ENCODE assay signal across 8 cellular contexts in genomic region chr4:140151700-140152014, GRCh38. TPM values are rescaled to one million over a fixed set of nuclear protein-coding genes. Genes with fewer than 3 reads are reported as not detected.
DNase-seq lines count a peak whose midpoint lies in the region; ATAC-seq, FAIRE-seq and TF ChIP-seq lines count a peak whose summit lies in the region.

No MANE protein-coding gene starts in this region.

- H3F3A ChIP-seq in smooth muscle cell (ENCODE audit: low read depth): peaks cover 27% of the 10 kb centered on the region

- H2AFZ ChIP-seq in keratinocyte (ENCODE audit: control insufficient read depth, low read length) (peak overlapping the region; percentile 91), smooth muscle cell (ENCODE audit: low read depth) (peak overlapping the region; percentile 58)

- H3K4me2 ChIP-seq in keratinocyte (ENCODE audit: control insufficient read depth, extremely low read depth, insufficient read depth, low read depth, low read length) (peak overlapping the region; percentile 99), smooth muscle cell (peak overlapping the region; percentile 94)

- H3K79me2 ChIP-seq in keratinocyte (ENCODE audit: control insufficient read depth, insufficient read depth, low read length) (no peaks in the 10 kb centered on the region), smooth muscle cell (ENCODE audit: low read depth) (peaks cover 34% of the 10 kb centered on the region)

- H3K27me3 Mint-ChIP-seq in chondrocyte (ENCODE audit: low read depth): no peaks in the 10 kb centered on the region

- dilution Hi-C loops in keratinocyte (cut with MboI; ENCODE audit: extremely low pct_ligation_motif_present, low sequenced_read_pairs): no loop called here

- H3K27me3 ChIP-seq in keratinocyte (ENCODE audit: control insufficient read depth, extremely low read depth, insufficient read depth, low read length) (peaks cover 5% of the 10 kb centered on the region), smooth muscle cell (ENCODE audit: low read depth) (no peaks in the 10 kb centered on the region)

- H4K20me1 ChIP-seq in keratinocyte (ENCODE audit: control insufficient read depth, extremely low read depth, insufficient read depth, low read length) (no peaks in the 10 kb centered on the region), smooth muscle cell (ENCODE audit: low read depth) (no peaks in the 10 kb centered on the region)

- peak; percentile 24 to 49 (median 36) for DNase-seq in activated CD4-positive, CD25-positive, alpha-beta regulatory T cell (lab: John Stamatoyannopoulos, UW)
- no peak for DNase-seq in activated CD4-positive, CD25-positive, alpha-beta regulatory T cell treated with anti-CD3 and anti-CD28 coated beads, Interleukin-2, amount 50 U/mL, for 72 hours
- DNase-seq in NCI-H2107 treated with DMSO at 0.1 percent for 48 hours (lab: John Stamatoyannopoulos, UW; ENCODE audit: unreplicated experiment) (peak; percentile 78), T1000 (lab: John Stamatoyannopoulos, UW) (peak; percentile 46), chondrocyte (ENCODE audit: low spot score) (no peak), keratinocyte (ENCODE audit: low read depth, low spot score) (no peak), smooth muscle cell (lab: John Stamatoyannopoulos, UW; ENCODE audit: unreplicated experiment) (peak; percentile 81)

- peaks cover 16% of the 10 kb centered on the region for H3K4me1 Mint-ChIP-seq in chondrocyte (ENCODE audit: low read depth)

- TF ChIP-seq CTCF in chondrocyte (IDR thresholded peaks at IDR 0.05) (no peak), keratinocyte (optimal IDR thresholded peaks at IDR 0.05 in 1 of 3, IDR thresholded peaks at IDR 0.05 in 1 of 3, conservative IDR thresholded peaks at IDR 0.05 in 1 of 3; ENCODE audit: extremely low read depth in 1 of 3, insufficient read depth in 2 of 3, low read length in 3 of 3) (no peak), smooth muscle cell (IDR thresholded peaks at IDR 0.05; ENCODE audit: borderline replicate concordance, insufficient read depth, poor library complexity, severe bottlenecking) (no peak)

- peak overlapping the region; percentile 66 for H3K27ac Mint-ChIP-seq in chondrocyte (ENCODE audit: unreplicated experiment)

- no peaks in the 10 kb centered on the region for H3K36me3 ChIP-seq in keratinocyte (ENCODE audit: control insufficient read depth in 2 of 2, extremely low read depth in 1 of 2, insufficient read depth in 2 of 2, low read length in 2 of 2)
- no peaks in the 10 kb centered on the region for H3K36me3 ChIP-seq in smooth muscle cell (ENCODE audit: low read depth)

- H3K9me1 ChIP-seq in keratinocyte (ENCODE audit: control insufficient read depth, extremely low read depth, insufficient read depth, low read length): no peaks in the 10 kb centered on the region

- H3K27ac ChIP-seq in keratinocyte (ENCODE audit: control insufficient read depth, insufficient read depth, low read length) (peak overlapping the region; percentile 47), smooth muscle cell (ENCODE audit: low read depth) (peak overlapping the region; percentile 94)

- H3K4me3 Mint-ChIP-seq in chondrocyte (ENCODE audit: unreplicated experiment): peak overlapping the region; percentile 81

- no peaks in the 10 kb centered on the region for H3K9me3 Mint-ChIP-seq in chondrocyte (ENCODE audit: low read depth)

- H3K4me1 ChIP-seq in keratinocyte (ENCODE audit: control insufficient read depth, extremely low read depth, insufficient read depth, low read length) (peaks cover 8% of the 10 kb centered on the region), smooth muscle cell (ENCODE audit: low read depth) (peaks cover 26% of the 10 kb centered on the region)

- H3K4me3 ChIP-seq in keratinocyte (ENCODE audit: control insufficient read depth in 2 of 3, extremely low read depth in 1 of 3, insufficient read depth in 2 of 3, low read depth in 1 of 3, low read length in 3 of 3) (peak overlapping the region; percentile 81 to 96 (median 93)), smooth muscle cell (peak overlapping the region; percentile 91)

- no peak for ATAC-seq in GM19455 (IDR thresholded peaks at IDR 0.05; ENCODE audit: unreplicated experiment)

- H3K9ac ChIP-seq in keratinocyte (ENCODE audit: control insufficient read depth, extremely low read depth, insufficient read depth, low read length): peak overlapping the region; percentile 78
- H3K9ac ChIP-seq in smooth muscle cell (ENCODE audit: low read depth): peak overlapping the region; percentile 92

- no peaks in the 10 kb centered on the region for H3K9me3 ChIP-seq in keratinocyte (ENCODE audit: control insufficient read depth, low read depth, low read length)
- no peaks in the 10 kb centered on the region for H3K9me3 ChIP-seq in smooth muscle cell (replicated peaks; ENCODE audit: low read depth)

- no peak for FAIRE-seq in keratinocyte (lab: Jason Lieb, UNC)

- H3K36me3 Mint-ChIP-seq in chondrocyte (ENCODE audit: low read depth): no peaks in the 10 kb centered on the region

- under 1% methylated on average over 10 of the region's 11 CpGs for WGBS in smooth muscle cell (ENCODE audit: low lambda C conversion rate)

RNA-seq across cellular contexts. Expression of gene MAML3, which starts 2.3 kb away (rescaled TPM):
- total RNA-seq in chondrocyte: 1.6 to 7.2 TPM (median 2.0 TPM) in 3 replicates
- polyA plus RNA-seq in keratinocyte: 0.27 to 0.68 TPM (median 0.34 TPM) in 3 replicates
- polyA plus RNA-seq in keratinocyte (2011; ENCODE audit: low read depth): 1.6 TPM
- 0.30 and 0.39 TPM in 2 replicates for polyA plus RNA-seq in keratinocyte (2011; cell fraction: cytosol; rRNA removed)
- 0.67 and 0.71 TPM in 2 replicates for polyA plus RNA-seq in keratinocyte (2011; cell fraction: nucleus; rRNA removed)
- polyA plus RNA-seq in keratinocyte (2012; ENCODE audit: low replicate concordance): 0.26 and 1.4 TPM in 2 replicates
- polyA minus RNA-seq in keratinocyte: 0.30 to 3.6 TPM (median 0.49 TPM) in 3 replicates
- polyA minus RNA-seq in keratinocyte (2011; cell fraction: cytosol; rRNA and poly(A)+ RNA removed): not detected
- 1.1 and 1.6 TPM in 2 replicates for polyA minus RNA-seq in keratinocyte (2011; cell fraction: nucleus; rRNA and poly(A)+ RNA removed)
- total RNA-seq in smooth muscle cell: 12.4 and 12.6 TPM in 2 replicates
- polyA plus RNA-seq in smooth muscle cell: 4.9 and 5.3 TPM in 2 replicates

Comparison
In these comparisons a context has a peak if more than half of its experiments do, and no peak if none do; other contexts are left out.
1. DNase-seq: peak in activated CD4-positive, CD25-positive, alpha-beta regulatory T cell (4 of 4), NCI-H2107 treated with DMSO at 0.1 percent for 48 hours (single experiment), T1000 (single experiment) and smooth muscle cell (single experiment); none in activated CD4-positive, CD25-positive, alpha-beta regulatory T cell treated with anti-CD3 and anti-CD28 coated beads, Interleukin-2, amount 50 U/mL, for 72 hours (single experiment), chondrocyte (single experiment) and keratinocyte (single experiment).